Comparison of ENCODE assay signal across 1 cellular context in the genomic region with DNA sequence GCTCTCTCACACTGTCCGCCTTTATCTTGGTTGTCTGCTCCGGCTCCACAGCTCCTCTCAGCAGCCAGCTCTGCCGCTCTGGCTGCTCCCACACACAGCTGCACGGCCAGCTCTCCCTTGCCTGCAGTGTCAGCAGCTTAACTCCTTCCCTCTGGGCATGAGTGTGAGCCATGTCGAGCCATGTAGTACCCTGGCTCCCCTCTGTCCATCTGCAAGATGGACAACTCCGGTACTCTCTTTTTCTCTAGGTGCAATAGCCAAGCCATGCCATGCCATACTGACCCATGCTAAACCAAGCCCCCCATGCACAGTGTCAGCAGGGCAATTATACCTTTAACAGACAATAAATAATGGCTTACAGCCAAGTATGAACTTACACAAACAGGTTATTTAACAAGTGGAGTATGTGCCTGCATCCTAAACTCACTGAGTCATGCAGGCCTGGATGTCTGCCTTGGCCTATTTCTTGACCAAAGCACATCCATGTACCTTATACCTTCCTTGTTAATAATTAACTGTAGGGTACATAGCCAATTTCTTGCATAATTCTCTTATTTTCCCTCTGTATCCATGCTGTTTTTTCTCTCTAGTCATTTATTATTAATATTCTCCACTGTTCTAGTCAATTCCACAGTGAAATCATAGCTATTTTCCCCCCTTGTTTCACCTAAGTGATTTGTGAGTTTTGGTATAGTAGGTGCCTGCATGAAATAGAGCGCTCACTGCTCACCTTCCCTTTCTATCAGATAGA.
A peak's percentile ranks its signal among the peaks of the same experiment; 100 is the strongest.
TF ChIP-seq lines count a peak whose summit lies in the region.

No MANE protein-coding gene starts in this region.

TF ChIP-seq in HepG2, 621 proteins besides CTCF, POLR2A, EP300 and RAD21 (continued from another document and continues in another):
- TF ChIP-seq, protein P1, sequence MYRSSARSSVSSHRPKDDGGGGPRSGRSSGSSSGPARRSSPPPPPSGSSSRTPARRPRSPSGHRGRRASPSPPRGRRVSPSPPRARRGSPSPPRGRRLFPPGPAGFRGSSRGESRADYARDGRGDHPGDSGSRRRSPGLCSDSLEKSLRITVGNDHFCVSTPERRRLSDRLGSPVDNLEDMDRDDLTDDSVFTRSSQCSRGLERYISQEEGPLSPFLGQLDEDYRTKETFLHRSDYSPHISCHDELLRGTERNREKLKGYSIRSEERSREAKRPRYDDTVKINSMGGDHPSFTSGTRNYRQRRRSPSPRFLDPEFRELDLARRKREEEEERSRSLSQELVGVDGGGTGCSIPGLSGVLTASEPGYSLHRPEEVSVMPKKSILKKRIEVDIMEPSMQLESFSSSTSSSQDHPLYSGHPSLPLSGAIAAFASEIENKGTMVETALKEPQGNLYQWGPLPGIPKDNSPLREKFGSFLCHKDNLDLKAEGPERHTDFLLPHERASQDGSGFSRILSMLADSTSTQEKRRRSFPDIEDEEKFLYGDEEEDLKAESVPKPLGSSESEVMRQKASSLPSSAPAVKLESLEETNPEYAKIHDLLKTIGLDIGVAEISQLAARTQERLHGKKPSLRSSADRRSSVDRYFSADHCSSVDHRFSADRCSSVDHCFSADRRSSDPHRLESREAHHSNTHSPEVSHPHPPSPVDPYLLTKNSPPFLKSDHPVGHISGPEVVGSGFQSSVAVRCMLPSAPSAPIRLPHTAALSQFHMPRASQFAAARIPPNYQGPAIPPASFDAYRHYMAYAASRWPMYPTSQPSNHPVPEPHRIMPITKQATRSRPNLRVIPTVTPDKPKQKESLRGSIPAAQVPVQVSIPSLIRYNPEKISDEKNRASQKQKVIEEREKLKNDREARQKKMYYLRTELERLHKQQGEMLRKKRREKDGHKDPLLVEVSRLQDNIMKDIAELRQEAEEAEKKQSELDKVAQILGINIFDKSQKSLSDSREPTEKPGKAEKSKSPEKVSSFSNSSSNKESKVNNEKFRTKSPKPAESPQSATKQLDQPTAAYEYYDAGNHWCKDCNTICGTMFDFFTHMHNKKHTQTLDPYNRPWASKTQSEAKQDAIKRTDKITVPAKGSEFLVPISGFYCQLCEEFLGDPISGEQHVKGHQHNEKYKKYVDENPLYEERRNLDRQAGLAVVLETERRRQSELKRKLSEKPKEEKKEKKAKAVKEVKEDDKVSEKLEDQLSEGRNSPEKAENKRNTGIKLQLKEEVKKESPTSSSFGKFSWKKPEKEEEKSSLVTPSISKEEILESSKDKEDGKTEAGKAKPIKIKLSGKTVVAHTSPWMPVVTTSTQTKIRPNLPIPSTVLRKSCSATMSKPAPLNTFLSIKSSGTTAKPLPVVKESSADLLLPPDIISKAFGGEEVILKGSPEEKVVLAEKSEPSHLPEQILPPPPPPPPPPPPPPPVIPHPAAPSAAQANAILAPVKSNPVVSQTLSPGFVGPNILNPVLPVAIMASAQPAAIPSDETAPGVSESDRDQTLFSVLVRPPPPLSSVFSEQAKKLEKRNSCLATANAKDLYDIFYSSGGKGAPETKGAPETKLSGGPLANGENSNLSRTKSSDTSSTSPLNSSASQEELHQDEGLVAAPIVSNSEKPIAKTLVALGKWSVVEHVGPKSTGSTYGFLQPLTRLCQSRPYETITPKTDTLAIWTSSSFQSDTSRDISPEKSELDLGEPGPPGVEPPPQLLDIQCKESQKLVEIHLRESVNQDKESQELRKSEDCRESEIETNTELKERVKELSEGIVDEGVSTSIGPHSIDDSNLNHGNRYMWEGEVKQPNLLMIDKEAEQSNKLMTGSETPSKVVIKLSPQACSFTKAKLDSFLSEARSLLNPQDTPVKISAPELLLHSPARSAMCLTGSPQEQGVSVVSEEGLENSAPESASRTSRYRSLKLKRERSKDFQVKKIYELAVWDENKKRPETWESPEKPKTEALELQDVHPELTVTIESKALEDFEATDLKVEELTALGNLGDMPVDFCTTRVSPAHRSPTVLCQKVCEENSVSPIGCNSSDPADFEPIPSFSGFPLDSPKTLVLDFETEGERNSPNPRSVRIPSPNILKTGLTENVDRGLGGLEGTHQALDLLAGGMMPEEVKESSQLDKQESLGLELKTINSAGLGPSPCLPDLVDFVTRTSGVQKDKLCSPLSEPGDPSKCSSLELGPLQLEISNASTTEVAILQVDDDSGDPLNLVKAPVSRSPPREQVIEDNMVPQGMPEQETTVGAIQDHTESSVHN (CRISPR knock-in tag; IDR thresholded peaks at IDR 0.05): no peak
- TF ChIP-seq ZNF20 (CRISPR knock-in tag; IDR thresholded peaks at IDR 0.05) (no peak), ZNF816 (CRISPR knock-in tag; IDR thresholded peaks at IDR 0.05; ENCODE audit: borderline replicate concordance) (no peak), ZNF83 (CRISPR knock-in tag; IDR thresholded peaks at IDR 0.05; ENCODE audit: borderline replicate concordance) (0 out of 2 replicates have a peak, but pooled peaks have one; percentile 77), CAMTA2 (CRISPR knock-in tag; IDR thresholded peaks at IDR 0.05; ENCODE audit: borderline replicate concordance) (no peak), MYNN (CRISPR knock-in tag; IDR thresholded peaks at IDR 0.05; ENCODE audit: low read depth) (no peak), KLF11 (CRISPR knock-in tag; IDR thresholded peaks at IDR 0.05) (no peak), NFE2L1 (CRISPR knock-in tag; IDR thresholded peaks at IDR 0.05; ENCODE audit: borderline replicate concordance) (0 out of 2 replicates have a peak, but pooled peaks have one; percentile 66), KLF13 (CRISPR knock-in tag; IDR thresholded peaks at IDR 0.05) (no peak), GTF3A (CRISPR knock-in tag; conservative IDR thresholded peaks at IDR 0.05) (no peak), SRY (CRISPR knock-in tag; IDR thresholded peaks at IDR 0.05) (no peak), ZC3H13 (CRISPR knock-in tag; IDR thresholded peaks at IDR 0.05) (no peak), CENPT (CRISPR knock-in tag; IDR thresholded peaks at IDR 0.05; ENCODE audit: low read depth) (no peak), CEBPG (CRISPR knock-in tag; IDR thresholded peaks at IDR 0.05) (peak; percentile 85), ZNF703 (CRISPR knock-in tag; IDR thresholded peaks at IDR 0.05; ENCODE audit: borderline replicate concordance) (no peak), BRCA1 (CRISPR knock-in tag; IDR thresholded peaks at IDR 0.05) (no peak), KLF12 (CRISPR knock-in tag; IDR thresholded peaks at IDR 0.05; ENCODE audit: borderline replicate concordance) (no peak), KDM1A (CRISPR knock-in tag; IDR thresholded peaks at IDR 0.05) (no peak), HNRNPUL1 (IDR thresholded peaks at IDR 0.05; ENCODE audit: low read depth, low read length) (peak; percentile 98)
- TF ChIP-seq, protein P2, sequence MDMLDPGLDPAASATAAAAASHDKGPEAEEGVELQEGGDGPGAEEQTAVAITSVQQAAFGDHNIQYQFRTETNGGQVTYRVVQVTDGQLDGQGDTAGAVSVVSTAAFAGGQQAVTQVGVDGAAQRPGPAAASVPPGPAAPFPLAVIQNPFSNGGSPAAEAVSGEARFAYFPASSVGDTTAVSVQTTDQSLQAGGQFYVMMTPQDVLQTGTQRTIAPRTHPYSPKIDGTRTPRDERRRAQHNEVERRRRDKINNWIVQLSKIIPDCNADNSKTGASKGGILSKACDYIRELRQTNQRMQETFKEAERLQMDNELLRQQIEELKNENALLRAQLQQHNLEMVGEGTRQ (IDR thresholded peaks at IDR 0.05; ENCODE audit: low read depth, low read length): no peak
- TF ChIP-seq, protein P2 (CRISPR knock-in tag; IDR thresholded peaks at IDR 0.05; ENCODE audit: borderline replicate concordance): no peak
- TF ChIP-seq, protein P3, sequence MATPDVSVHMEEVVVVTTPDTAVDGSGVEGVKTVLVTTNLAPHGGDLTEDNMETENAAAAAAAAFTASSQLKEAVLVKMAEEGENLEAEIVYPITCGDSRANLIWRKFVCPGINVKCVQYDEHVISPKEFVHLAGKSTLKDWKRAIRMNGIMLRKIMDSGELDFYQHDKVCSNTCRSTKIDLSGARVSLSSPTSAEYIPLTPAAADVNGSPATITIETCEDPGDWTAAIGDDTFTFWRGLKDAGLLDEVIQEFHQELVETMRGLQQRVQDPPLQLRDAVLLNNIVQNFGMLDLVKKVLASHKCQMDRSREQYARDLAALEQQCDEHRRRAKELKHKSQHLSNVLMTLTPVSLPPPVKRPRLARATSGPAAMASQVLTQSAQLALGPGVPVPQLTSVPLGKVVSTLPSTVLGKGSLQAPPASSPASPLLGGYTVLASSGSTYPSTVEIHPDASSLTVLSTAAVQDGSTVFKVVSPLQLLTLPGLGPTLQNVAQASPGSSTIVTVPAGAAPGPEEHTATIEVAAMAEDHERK (CRISPR knock-in tag; IDR thresholded peaks at IDR 0.05; ENCODE audit: low read depth): no peak
- TF ChIP-seq, protein P4, sequence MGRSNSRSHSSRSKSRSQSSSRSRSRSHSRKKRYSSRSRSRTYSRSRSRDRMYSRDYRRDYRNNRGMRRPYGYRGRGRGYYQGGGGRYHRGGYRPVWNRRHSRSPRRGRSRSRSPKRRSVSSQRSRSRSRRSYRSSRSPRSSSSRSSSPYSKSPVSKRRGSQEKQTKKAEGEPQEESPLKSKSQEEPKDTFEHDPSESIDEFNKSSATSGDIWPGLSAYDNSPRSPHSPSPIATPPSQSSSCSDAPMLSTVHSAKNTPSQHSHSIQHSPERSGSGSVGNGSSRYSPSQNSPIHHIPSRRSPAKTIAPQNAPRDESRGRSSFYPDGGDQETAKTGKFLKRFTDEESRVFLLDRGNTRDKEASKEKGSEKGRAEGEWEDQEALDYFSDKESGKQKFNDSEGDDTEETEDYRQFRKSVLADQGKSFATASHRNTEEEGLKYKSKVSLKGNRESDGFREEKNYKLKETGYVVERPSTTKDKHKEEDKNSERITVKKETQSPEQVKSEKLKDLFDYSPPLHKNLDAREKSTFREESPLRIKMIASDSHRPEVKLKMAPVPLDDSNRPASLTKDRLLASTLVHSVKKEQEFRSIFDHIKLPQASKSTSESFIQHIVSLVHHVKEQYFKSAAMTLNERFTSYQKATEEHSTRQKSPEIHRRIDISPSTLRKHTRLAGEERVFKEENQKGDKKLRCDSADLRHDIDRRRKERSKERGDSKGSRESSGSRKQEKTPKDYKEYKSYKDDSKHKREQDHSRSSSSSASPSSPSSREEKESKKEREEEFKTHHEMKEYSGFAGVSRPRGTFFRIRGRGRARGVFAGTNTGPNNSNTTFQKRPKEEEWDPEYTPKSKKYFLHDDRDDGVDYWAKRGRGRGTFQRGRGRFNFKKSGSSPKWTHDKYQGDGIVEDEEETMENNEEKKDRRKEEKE (IDR thresholded peaks at IDR 0.05): no peak
- TF ChIP-seq, protein P5, sequence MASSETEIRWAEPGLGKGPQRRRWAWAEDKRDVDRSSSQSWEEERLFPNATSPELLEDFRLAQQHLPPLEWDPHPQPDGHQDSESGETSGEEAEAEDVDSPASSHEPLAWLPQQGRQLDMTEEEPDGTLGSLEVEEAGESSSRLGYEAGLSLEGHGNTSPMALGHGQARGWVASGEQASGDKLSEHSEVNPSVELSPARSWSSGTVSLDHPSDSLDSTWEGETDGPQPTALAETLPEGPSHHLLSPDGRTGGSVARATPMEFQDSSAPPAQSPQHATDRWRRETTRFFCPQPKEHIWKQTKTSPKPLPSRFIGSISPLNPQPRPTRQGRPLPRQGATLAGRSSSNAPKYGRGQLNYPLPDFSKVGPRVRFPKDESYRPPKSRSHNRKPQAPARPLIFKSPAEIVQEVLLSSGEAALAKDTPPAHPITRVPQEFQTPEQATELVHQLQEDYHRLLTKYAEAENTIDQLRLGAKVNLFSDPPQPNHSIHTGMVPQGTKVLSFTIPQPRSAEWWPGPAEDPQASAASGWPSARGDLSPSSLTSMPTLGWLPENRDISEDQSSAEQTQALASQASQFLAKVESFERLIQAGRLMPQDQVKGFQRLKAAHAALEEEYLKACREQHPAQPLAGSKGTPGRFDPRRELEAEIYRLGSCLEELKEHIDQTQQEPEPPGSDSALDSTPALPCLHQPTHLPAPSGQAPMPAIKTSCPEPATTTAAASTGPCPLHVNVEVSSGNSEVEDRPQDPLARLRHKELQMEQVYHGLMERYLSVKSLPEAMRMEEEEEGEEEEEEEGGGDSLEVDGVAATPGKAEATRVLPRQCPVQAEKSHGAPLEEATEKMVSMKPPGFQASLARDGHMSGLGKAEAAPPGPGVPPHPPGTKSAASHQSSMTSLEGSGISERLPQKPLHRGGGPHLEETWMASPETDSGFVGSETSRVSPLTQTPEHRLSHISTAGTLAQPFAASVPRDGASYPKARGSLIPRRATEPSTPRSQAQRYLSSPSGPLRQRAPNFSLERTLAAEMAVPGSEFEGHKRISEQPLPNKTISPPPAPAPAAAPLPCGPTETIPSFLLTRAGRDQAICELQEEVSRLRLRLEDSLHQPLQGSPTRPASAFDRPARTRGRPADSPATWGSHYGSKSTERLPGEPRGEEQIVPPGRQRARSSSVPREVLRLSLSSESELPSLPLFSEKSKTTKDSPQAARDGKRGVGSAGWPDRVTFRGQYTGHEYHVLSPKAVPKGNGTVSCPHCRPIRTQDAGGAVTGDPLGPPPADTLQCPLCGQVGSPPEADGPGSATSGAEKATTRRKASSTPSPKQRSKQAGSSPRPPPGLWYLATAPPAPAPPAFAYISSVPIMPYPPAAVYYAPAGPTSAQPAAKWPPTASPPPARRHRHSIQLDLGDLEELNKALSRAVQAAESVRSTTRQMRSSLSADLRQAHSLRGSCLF (CRISPR knock-in tag; IDR thresholded peaks at IDR 0.05; ENCODE audit: borderline replicate concordance): no peak
- TF ChIP-seq, protein P6, sequence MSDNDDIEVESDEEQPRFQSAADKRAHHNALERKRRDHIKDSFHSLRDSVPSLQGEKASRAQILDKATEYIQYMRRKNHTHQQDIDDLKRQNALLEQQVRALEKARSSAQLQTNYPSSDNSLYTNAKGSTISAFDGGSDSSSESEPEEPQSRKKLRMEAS (IDR thresholded peaks at IDR 0.05): peak; percentile 13; the same call in 1 of the 2 replicates
- TF ChIP-seq, protein P7, sequence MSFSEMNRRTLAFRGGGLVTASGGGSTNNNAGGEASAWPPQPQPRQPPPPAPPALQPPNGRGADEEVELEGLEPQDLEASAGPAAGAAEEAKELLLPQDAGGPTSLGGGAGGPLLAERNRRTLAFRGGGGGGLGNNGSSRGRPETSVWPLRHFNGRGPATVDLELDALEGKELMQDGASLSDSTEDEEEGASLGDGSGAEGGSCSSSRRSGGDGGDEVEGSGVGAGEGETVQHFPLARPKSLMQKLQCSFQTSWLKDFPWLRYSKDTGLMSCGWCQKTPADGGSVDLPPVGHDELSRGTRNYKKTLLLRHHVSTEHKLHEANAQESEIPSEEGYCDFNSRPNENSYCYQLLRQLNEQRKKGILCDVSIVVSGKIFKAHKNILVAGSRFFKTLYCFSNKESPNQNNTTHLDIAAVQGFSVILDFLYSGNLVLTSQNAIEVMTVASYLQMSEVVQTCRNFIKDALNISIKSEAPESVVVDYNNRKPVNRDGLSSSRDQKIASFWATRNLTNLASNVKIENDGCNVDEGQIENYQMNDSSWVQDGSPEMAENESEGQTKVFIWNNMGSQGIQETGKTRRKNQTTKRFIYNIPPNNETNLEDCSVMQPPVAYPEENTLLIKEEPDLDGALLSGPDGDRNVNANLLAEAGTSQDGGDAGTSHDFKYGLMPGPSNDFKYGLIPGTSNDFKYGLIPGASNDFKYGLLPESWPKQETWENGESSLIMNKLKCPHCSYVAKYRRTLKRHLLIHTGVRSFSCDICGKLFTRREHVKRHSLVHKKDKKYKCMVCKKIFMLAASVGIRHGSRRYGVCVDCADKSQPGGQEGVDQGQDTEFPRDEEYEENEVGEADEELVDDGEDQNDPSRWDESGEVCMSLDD (CRISPR knock-in tag; IDR thresholded peaks at IDR 0.05; ENCODE audit: borderline replicate concordance): no peak
- TF ChIP-seq, protein P8, sequence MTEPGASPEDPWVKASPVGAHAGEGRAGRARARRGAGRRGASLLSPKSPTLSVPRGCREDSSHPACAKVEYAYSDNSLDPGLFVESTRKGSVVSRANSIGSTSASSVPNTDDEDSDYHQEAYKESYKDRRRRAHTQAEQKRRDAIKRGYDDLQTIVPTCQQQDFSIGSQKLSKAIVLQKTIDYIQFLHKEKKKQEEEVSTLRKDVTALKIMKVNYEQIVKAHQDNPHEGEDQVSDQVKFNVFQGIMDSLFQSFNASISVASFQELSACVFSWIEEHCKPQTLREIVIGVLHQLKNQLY (CRISPR knock-in tag; IDR thresholded peaks at IDR 0.05): peak; percentile 75
